Comparison of ENCODE assay signal across 1 cellular context in the genomic region with DNA sequence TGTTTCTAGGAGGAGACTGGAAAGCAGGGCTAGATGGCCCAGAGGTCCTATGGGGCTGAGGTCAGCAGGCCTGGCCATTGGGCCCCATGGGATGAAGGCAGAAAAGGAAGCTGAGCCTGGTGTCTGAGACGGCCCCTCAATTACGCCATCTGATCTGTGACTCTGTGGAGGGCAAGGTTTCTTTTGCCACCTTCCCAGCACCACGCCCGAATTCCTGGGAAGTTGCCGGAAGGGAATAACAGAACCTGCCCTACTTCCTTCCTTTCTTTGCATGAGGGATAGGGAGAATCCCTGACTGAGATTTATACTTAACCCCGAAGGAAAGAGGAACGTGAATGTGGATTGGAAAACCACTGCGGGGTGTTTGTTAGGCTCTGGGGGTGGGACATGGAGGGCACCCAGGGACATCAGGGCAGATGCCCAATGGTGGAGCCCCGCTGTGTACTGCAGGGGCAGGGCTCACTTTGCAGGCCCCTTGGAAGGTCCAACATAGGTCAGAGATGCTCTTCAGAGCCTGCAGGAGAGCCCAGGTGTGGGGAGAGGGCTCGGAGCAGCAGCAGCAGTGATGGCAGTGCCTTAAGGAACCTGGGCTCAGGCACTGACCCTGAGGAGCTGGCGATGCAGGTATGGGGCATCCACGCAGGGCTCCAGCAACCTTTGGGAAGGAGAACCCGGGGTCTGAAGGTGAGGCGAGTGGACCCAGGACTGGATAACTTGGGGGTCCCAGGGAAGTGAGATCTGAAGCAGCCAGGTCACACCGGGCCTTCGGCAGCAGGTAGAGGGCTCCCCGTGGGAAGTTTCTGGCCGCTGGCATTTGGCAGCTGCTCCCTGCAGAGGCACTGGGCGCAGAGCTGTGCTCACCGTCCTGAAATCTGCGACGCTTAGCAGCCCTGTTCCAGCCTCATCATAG.
TF ChIP-seq lines count a peak whose summit lies in the region.

No MANE protein-coding gene starts in this region.

TF ChIP-seq in H1, 55 proteins besides CTCF, POLR2A, EP300 and RAD21:
- no peak for TF ChIP-seq SIN3A (conservative IDR thresholded peaks at IDR 0.05 in 1 of 2, IDR thresholded peaks at IDR 0.05 in 1 of 2; ENCODE audit: low read depth in 1 of 2, low read length in 2 of 2)
